In genomic region chr20:45361794-45362193, GRCh38 we compare ENCODE assay signal across 1 cellular context.
TF ChIP-seq lines count a peak whose summit lies in the region.

No MANE protein-coding gene starts in this region.

TF ChIP-seq in HepG2, 621 proteins besides CTCF, POLR2A, EP300 and RAD21 (continued from another document and continues in another):
- TF ChIP-seq, protein P1, sequence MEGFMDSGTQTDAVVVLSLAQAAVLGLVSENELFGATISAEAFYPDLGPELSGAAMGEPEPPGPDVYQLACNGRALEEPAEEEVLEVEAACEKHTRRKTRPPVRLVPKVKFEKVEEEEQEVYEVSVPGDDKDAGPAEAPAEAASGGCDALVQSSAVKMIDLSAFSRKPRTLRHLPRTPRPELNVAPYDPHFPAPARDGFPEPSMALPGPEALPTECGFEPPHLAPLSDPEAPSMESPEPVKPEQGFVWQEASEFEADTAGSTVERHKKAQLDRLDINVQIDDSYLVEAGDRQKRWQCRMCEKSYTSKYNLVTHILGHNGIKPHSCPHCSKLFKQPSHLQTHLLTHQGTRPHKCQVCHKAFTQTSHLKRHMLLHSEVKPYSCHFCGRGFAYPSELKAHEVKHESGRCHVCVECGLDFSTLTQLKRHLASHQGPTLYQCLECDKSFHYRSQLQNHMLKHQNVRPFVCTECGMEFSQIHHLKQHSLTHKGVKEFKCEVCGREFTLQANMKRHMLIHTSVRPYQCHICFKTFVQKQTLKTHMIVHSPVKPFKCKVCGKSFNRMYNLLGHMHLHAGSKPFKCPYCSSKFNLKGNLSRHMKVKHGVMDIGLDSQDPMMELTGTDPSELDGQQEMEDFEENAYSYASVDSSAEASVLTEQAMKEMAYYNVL (CRISPR knock-in tag; IDR thresholded peaks at IDR 0.05; ENCODE audit: borderline replicate concordance) = peak; percentile 81; the same call in 1 of the 2 replicates
- TF ChIP-seq ZNF382 (CRISPR knock-in tag; IDR thresholded peaks at IDR 0.05; ENCODE audit: borderline replicate concordance) (no peak), HOMEZ (CRISPR knock-in tag; IDR thresholded peaks at IDR 0.05; ENCODE audit: low read depth) (peak; percentile 68), ZNF256 (CRISPR knock-in tag; conservative IDR thresholded peaks at IDR 0.05) (no peak), KAT2B (IDR thresholded peaks at IDR 0.05; ENCODE audit: borderline replicate concordance, low read depth, low read length) (peak; percentile 83), BCL6 (CRISPR knock-in tag; IDR thresholded peaks at IDR 0.05) (peak; percentile 27; the same call in 1 of the 2 replicates), ZNF792 (CRISPR knock-in tag; IDR thresholded peaks at IDR 0.05) (peak; percentile 31; the same call in 1 of the 2 replicates), HDAC2 (CRISPR knock-in tag; IDR thresholded peaks at IDR 0.05) (0 out of 2 replicates have a peak, but pooled peaks have one; percentile 36), ERF (CRISPR knock-in tag; IDR thresholded peaks at IDR 0.05) (0 out of 2 replicates have a peak, but pooled peaks have one; percentile 16), NR2F1 (CRISPR knock-in tag; IDR thresholded peaks at IDR 0.05) (no peak), ISL2 (CRISPR knock-in tag; IDR thresholded peaks at IDR 0.05) (0 out of 2 replicates have a peak, but pooled peaks have one; percentile 15), ZNF333 (CRISPR knock-in tag; IDR thresholded peaks at IDR 0.05; ENCODE audit: borderline replicate concordance) (no peak), SAP130 (CRISPR knock-in tag; IDR thresholded peaks at IDR 0.05; ENCODE audit: low read depth) (peak; percentile 68), CEBPZ (IDR thresholded peaks at IDR 0.05; ENCODE audit: low read length) (no peak), ZBTB39 (CRISPR knock-in tag; IDR thresholded peaks at IDR 0.05) (peak; percentile 9), ZBTB7B (CRISPR knock-in tag; IDR thresholded peaks at IDR 0.05) (peak; percentile 47; the same call in 1 of the 2 replicates), MIXL1 (CRISPR knock-in tag; IDR thresholded peaks at IDR 0.05) (peak; percentile 80), MTF2 (CRISPR knock-in tag; IDR thresholded peaks at IDR 0.05; ENCODE audit: borderline replicate concordance) (0 out of 2 replicates have a peak, but pooled peaks have one; percentile 21), ZNF773 (CRISPR knock-in tag; IDR thresholded peaks at IDR 0.05; ENCODE audit: borderline replicate concordance) (0 out of 2 replicates have a peak, but pooled peaks have one; percentile 43), BRCA1 (CRISPR knock-in tag; IDR thresholded peaks at IDR 0.05) (no peak), FOXA3 (CRISPR knock-in tag; IDR thresholded peaks at IDR 0.05) (peak; percentile 83), HHEX (CRISPR knock-in tag; IDR thresholded peaks at IDR 0.05) (no peak), E2F5 (CRISPR knock-in tag; conservative IDR thresholded peaks at IDR 0.05) (no peak), CEBPG (CRISPR knock-in tag; IDR thresholded peaks at IDR 0.05) (peak; percentile 24; the same call in 1 of the 2 replicates)
- TF ChIP-seq, protein P2, sequence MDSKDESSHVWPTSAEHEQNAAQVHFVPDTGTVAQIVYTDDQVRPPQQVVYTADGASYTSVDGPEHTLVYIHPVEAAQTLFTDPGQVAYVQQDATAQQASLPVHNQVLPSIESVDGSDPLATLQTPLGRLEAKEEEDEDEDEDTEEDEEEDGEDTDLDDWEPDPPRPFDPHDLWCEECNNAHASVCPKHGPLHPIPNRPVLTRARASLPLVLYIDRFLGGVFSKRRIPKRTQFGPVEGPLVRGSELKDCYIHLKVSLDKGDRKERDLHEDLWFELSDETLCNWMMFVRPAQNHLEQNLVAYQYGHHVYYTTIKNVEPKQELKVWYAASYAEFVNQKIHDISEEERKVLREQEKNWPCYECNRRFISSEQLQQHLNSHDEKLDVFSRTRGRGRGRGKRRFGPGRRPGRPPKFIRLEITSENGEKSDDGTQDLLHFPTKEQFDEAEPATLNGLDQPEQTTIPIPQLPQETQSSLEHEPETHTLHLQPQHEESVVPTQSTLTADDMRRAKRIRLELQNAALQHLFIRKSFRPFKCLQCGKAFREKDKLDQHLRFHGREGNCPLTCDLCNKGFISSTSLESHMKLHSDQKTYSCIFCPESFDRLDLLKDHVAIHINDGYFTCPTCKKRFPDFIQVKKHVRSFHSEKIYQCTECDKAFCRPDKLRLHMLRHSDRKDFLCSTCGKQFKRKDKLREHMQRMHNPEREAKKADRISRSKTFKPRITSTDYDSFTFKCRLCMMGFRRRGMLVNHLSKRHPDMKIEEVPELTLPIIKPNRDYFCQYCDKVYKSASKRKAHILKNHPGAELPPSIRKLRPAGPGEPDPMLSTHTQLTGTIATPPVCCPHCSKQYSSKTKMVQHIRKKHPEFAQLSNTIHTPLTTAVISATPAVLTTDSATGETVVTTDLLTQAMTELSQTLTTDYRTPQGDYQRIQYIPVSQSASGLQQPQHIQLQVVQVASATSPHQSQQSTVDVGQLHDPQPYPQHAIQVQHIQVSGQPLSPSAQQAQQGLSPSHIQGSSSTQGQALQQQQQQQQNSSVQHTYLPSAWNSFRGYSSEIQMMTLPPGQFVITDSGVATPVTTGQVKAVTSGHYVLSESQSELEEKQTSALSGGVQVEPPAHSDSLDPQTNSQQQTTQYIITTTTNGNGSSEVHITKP (CRISPR knock-in tag; IDR thresholded peaks at IDR 0.05; ENCODE audit: low read depth) = 0 out of 2 replicates have a peak, but pooled peaks have one; percentile 24
- TF ChIP-seq, protein P3, sequence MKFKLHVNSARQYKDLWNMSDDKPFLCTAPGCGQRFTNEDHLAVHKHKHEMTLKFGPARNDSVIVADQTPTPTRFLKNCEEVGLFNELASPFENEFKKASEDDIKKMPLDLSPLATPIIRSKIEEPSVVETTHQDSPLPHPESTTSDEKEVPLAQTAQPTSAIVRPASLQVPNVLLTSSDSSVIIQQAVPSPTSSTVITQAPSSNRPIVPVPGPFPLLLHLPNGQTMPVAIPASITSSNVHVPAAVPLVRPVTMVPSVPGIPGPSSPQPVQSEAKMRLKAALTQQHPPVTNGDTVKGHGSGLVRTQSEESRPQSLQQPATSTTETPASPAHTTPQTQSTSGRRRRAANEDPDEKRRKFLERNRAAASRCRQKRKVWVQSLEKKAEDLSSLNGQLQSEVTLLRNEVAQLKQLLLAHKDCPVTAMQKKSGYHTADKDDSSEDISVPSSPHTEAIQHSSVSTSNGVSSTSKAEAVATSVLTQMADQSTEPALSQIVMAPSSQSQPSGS (CRISPR knock-in tag; IDR thresholded peaks at IDR 0.05) = peak; percentile 16; the same call in 1 of the 2 replicates
- TF ChIP-seq, protein P4, sequence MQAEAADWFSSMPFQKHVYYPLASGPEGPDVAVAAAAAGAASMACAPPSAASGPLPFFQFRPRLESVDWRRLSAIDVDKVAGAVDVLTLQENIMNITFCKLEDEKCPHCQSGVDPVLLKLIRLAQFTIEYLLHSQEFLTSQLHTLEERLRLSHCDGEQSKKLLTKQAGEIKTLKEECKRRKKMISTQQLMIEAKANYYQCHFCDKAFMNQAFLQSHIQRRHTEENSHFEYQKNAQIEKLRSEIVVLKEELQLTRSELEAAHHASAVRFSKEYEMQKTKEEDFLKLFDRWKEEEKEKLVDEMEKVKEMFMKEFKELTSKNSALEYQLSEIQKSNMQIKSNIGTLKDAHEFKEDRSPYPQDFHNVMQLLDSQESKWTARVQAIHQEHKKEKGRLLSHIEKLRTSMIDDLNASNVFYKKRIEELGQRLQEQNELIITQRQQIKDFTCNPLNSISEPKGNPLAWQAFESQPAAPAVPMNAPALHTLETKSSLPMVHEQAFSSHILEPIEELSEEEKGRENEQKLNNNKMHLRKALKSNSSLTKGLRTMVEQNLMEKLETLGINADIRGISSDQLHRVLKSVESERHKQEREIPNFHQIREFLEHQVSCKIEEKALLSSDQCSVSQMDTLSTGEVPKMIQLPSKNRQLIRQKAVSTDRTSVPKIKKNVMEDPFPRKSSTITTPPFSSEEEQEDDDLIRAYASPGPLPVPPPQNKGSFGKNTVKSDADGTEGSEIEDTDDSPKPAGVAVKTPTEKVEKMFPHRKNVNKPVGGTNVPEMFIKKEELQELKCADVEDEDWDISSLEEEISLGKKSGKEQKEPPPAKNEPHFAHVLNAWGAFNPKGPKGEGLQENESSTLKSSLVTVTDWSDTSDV (CRISPR knock-in tag; IDR thresholded peaks at IDR 0.05) = no peak
- TF ChIP-seq, protein P5, sequence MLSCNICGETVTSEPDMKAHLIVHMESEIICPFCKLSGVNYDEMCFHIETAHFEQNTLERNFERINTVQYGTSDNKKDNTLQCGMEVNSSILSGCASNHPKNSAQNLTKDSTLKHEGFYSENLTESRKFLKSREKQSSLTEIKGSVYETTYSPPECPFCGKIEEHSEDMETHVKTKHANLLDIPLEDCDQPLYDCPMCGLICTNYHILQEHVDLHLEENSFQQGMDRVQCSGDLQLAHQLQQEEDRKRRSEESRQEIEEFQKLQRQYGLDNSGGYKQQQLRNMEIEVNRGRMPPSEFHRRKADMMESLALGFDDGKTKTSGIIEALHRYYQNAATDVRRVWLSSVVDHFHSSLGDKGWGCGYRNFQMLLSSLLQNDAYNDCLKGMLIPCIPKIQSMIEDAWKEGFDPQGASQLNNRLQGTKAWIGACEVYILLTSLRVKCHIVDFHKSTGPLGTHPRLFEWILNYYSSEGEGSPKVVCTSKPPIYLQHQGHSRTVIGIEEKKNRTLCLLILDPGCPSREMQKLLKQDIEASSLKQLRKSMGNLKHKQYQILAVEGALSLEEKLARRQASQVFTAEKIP (CRISPR knock-in tag; IDR thresholded peaks at IDR 0.05; ENCODE audit: borderline replicate concordance) = no peak
- TF ChIP-seq, protein P6, sequence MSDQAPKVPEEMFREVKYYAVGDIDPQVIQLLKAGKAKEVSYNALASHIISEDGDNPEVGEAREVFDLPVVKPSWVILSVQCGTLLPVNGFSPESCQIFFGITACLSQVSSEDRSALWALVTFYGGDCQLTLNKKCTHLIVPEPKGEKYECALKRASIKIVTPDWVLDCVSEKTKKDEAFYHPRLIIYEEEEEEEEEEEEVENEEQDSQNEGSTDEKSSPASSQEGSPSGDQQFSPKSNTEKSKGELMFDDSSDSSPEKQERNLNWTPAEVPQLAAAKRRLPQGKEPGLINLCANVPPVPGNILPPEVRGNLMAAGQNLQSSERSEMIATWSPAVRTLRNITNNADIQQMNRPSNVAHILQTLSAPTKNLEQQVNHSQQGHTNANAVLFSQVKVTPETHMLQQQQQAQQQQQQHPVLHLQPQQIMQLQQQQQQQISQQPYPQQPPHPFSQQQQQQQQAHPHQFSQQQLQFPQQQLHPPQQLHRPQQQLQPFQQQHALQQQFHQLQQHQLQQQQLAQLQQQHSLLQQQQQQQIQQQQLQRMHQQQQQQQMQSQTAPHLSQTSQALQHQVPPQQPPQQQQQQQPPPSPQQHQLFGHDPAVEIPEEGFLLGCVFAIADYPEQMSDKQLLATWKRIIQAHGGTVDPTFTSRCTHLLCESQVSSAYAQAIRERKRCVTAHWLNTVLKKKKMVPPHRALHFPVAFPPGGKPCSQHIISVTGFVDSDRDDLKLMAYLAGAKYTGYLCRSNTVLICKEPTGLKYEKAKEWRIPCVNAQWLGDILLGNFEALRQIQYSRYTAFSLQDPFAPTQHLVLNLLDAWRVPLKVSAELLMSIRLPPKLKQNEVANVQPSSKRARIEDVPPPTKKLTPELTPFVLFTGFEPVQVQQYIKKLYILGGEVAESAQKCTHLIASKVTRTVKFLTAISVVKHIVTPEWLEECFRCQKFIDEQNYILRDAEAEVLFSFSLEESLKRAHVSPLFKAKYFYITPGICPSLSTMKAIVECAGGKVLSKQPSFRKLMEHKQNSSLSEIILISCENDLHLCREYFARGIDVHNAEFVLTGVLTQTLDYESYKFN (CRISPR knock-in tag; conservative IDR thresholded peaks at IDR 0.05) = peak; percentile 65
